Comparison of ENCODE assay signal across 1 cellular context in genomic region chr1:23779826-23780371, GRCh38.
TF ChIP-seq lines count a peak whose summit lies in the region.

No MANE protein-coding gene starts in this region.

TF ChIP-seq in HEK293T, 16 proteins besides CTCF, POLR2A, EP300 and RAD21:
- TF ChIP-seq BHLHE40 (IDR thresholded peaks at IDR 0.05; ENCODE audit: borderline replicate concordance): no peak
- TF ChIP-seq FOXK2 (IDR thresholded peaks at IDR 0.05): no peak
TF ChIP-seq in HEK293T: peak in this region for 0.
